ENCODE assay signal across 7 cellular contexts in genomic region chr1:154087574-154087973, GRCh38.
"Had no signal": no experiment of that assay in that cellular context is flagged by ENCODE, and none has a peak within 500 bp of the region (broad histone marks: within the 10 kb centered on the region; RNA-seq: fewer than 3 reads in every experiment).

No MANE protein-coding gene starts in this region.

- ATAC-seq: HepG2 had no signal

- DNase-seq: IMR-90, KBM-7, KG1 had no signal

- FAIRE-seq: HepG2, HTR-8/SVneo had no signal

- H3K9ac ChIP-seq: KMS-11 had no signal

- H3K27ac ChIP-seq: HL-60, KMS-11 had no signal

- H3K4me2 ChIP-seq: KMS-11 had no signal
